In genomic region chr14:61928300-61928699, GRCh38 we compare ENCODE assay signal across 20 cellular contexts.
"Had no signal": no experiment of that assay in that cellular context is flagged by ENCODE, and none has a peak within 500 bp of the region (broad histone marks: within the 10 kb centered on the region; RNA-seq: fewer than 3 reads in every experiment).

No MANE protein-coding gene starts in this region.

- H3K27ac Mint-ChIP-seq: activated B cell treated with CpG ODN at 0.5 μM for 24 hours; activated CD4-positive, alpha-beta memory T cell treated with anti-CD3 and anti-CD28 coated beads for 36 hours; activated naive CD4-positive, alpha-beta T cell treated with anti-CD3 and anti-CD28 coated beads, Interleukin-2, amount 50 U/mL, for 72 hours; activated T-helper 1 cell treated with anti-CD3 and anti-CD28 coated beads, Interleukin-12 subunit alpha, Interleukin-12 subunit beta, Interleukin-2, Interleukin-4 antibody, amounts not matched to agents 30 ng/mL and 10 ng/mL and 1 ng/mL, durations not matched to agents 14 hours and 24 hours and 36 hours; mesothelial cell of epicardium; nephron progenitor cell had no signal

- H3K27me3 ChIP-seq: adrenal gland, esophagus muscularis mucosa, sigmoid colon, spleen had no signal

- H3K9me3 ChIP-seq: adrenal gland, esophagus muscularis mucosa, sigmoid colon, spleen had no signal

- H3K27me3 Mint-ChIP-seq: activated B cell treated with CpG ODN at 0.5 μM for 24 hours had no signal

- H3K4me1 ChIP-seq: adrenal gland, esophagus muscularis mucosa, sigmoid colon had no signal

- H3K36me3 Mint-ChIP-seq: activated CD4-positive, alpha-beta memory T cell treated with anti-CD3 and anti-CD28 coated beads for 36 hours; activated naive CD4-positive, alpha-beta T cell treated with anti-CD3 and anti-CD28 coated beads, Interleukin-2, amount 50 U/mL, for 72 hours; mesothelial cell of epicardium had no signal

- DNase-seq: activated B cell treated with CpG ODN at 0.5 μM for 24 hours; activated CD4-positive, alpha-beta memory T cell treated with anti-CD3 and anti-CD28 coated beads for 36 hours; activated CD4-positive, alpha-beta T cell treated with anti-CD3 and anti-CD28 coated beads for 4 hours; activated gamma-delta T cell treated with Interleukin-2 at 50 U/mL for 16 hours; activated T-cell treated with anti-CD3 and anti-CD28 coated beads for 4 hours; adrenal gland; dorsolateral prefrontal cortex; left cardiac atrium; nephron progenitor cell; occipital lobe; posterior cingulate gyrus; sigmoid colon; spleen; stimulated activated CD8-positive, alpha-beta memory T cell treated with anti-CD3 and anti-CD28 coated beads, Interleukin-4, amount 100 ng/mL, for 48 hours; stimulated activated naive CD4-positive, alpha-beta T cell had no signal

- H3K27ac ChIP-seq: adrenal gland, dorsolateral prefrontal cortex, esophagus muscularis mucosa, sigmoid colon, spleen had no signal

- H3K36me3 ChIP-seq: adrenal gland, esophagus muscularis mucosa, sigmoid colon, spleen had no signal

- ATAC-seq: activated naive CD4-positive, alpha-beta T cell treated with anti-CD3 and anti-CD28 coated beads, Interleukin-2, amount 50 U/mL, for 72 hours; left cardiac atrium had no signal

- H3K9me3 Mint-ChIP-seq: activated CD4-positive, alpha-beta memory T cell treated with anti-CD3 and anti-CD28 coated beads for 36 hours; activated T-helper 1 cell treated with anti-CD3 and anti-CD28 coated beads, Interleukin-12 subunit alpha, Interleukin-12 subunit beta, Interleukin-2, Interleukin-4 antibody, amounts not matched to agents 30 ng/mL and 10 ng/mL and 1 ng/mL, durations not matched to agents 14 hours and 24 hours and 36 hours; endodermal cell; mesothelial cell of epicardium; nephron progenitor cell had no signal

- H3K4me3 Mint-ChIP-seq: activated B cell treated with CpG ODN at 0.5 μM for 24 hours; activated CD4-positive, alpha-beta memory T cell treated with anti-CD3 and anti-CD28 coated beads for 36 hours; activated T-helper 1 cell treated with anti-CD3 and anti-CD28 coated beads, Interleukin-12 subunit alpha, Interleukin-12 subunit beta, Interleukin-2, Interleukin-4 antibody, amounts not matched to agents 30 ng/mL and 10 ng/mL and 1 ng/mL, durations not matched to agents 14 hours and 24 hours and 36 hours; endodermal cell; mesothelial cell of epicardium; nephron progenitor cell had no signal

- H3K4me3 ChIP-seq: adrenal gland, dorsolateral prefrontal cortex, esophagus muscularis mucosa, sigmoid colon, spleen had no signal
